1 cellular context compared by ENCODE assay signal in genomic region chr15:63121382-63122001, GRCh38.
TF ChIP-seq lines count a peak whose summit lies in the region.

Gene LACTB, plus strand, starts transcription at chr15:63121861. Its CDS starts 11 bp downstream, at chr15:63121872.

TF ChIP-seq in H1, 55 proteins besides CTCF, POLR2A, EP300 and RAD21:
- TF ChIP-seq MAX (IDR thresholded peaks at IDR 0.05), result 0 out of 2 replicates have a peak, but pooled peaks have one; percentile 26
- TF ChIP-seq ZNF274 (IDR thresholded peaks at IDR 0.05; ENCODE audit: borderline replicate concordance, extremely low read depth, low read length), result no peak
- no peak for TF ChIP-seq SAP30 (IDR thresholded peaks at IDR 0.05; ENCODE audit: insufficient read depth, insufficient replicate concordance, low read length)
- TF ChIP-seq NRF1 (IDR thresholded peaks at IDR 0.05; ENCODE audit: low read depth, low read length), result no peak
- no peak for TF ChIP-seq JUND (IDR thresholded peaks at IDR 0.05; ENCODE audit: low read length)
- no peak for TF ChIP-seq RNF2 (IDR thresholded peaks at IDR 0.05; ENCODE audit: borderline replicate concordance, low read depth, low read length, missing control alignments, poor library complexity, severe bottlenecking)
- TF ChIP-seq SIN3A (conservative IDR thresholded peaks at IDR 0.05 in 1 of 2, IDR thresholded peaks at IDR 0.05 in 1 of 2; ENCODE audit: low read depth in 1 of 2, low read length in 2 of 2), result peak in 1 of 2 experiments; percentile 72; a peak in 1 of 4 replicates
- no peak for TF ChIP-seq ASH2L (IDR thresholded peaks at IDR 0.05; ENCODE audit: low read length)
- TF ChIP-seq RFX5 (IDR thresholded peaks at IDR 0.05; ENCODE audit: borderline replicate concordance, low read depth, low read length), result no peak
- TF ChIP-seq CEBPB (IDR thresholded peaks at IDR 0.05; ENCODE audit: low read depth, low read length), result no peak
- no peak for TF ChIP-seq GABPA (IDR thresholded peaks at IDR 0.05; ENCODE audit: borderline replicate concordance, insufficient read depth, low read length)
- no peak for TF ChIP-seq CHD7 (IDR thresholded peaks at IDR 0.05; ENCODE audit: insufficient replicate concordance, low read length)
- TF ChIP-seq EZH2 (IDR thresholded peaks at IDR 0.05; ENCODE audit: low read depth, low read length, severe bottlenecking), result no peak
- TF ChIP-seq SRF (IDR thresholded peaks at IDR 0.05; ENCODE audit: low read depth, low read length), result peak; percentile 97
- TF ChIP-seq TAF1 (IDR thresholded peaks at IDR 0.05; ENCODE audit: low read depth, low read length), result peak; percentile 47
- TF ChIP-seq MAFK (IDR thresholded peaks at IDR 0.05; ENCODE audit: low read depth, low read length), result no peak
- TF ChIP-seq KDM5A (IDR thresholded peaks at IDR 0.05; ENCODE audit: low read length), result no peak
- no peak for TF ChIP-seq SIRT6 (IDR thresholded peaks at IDR 0.05; ENCODE audit: low read length)
- TF ChIP-seq E2F6 (IDR thresholded peaks at IDR 0.05), result no peak
- TF ChIP-seq GTF2F1 (IDR thresholded peaks at IDR 0.05; ENCODE audit: borderline replicate concordance, low read depth, low read length), result no peak
- no peak for TF ChIP-seq SIX5 (IDR thresholded peaks at IDR 0.05; ENCODE audit: low read depth, low read length)
- TF ChIP-seq ATF3 (IDR thresholded peaks at IDR 0.05; ENCODE audit: insufficient read depth, low read depth, low read length), result no peak
- no peak for TF ChIP-seq TCF12 (IDR thresholded peaks at IDR 0.05; ENCODE audit: low read depth, low read length)
- TF ChIP-seq SP2 (IDR thresholded peaks at IDR 0.05; ENCODE audit: low read length), result no peak
- TF ChIP-seq USF2 (IDR thresholded peaks at IDR 0.05; ENCODE audit: low read length), result no peak
- no peak for TF ChIP-seq JUN (IDR thresholded peaks at IDR 0.05; ENCODE audit: low read depth, low read length)
- TF ChIP-seq KDM4A (IDR thresholded peaks at IDR 0.05; ENCODE audit: low read depth, low read length, severe bottlenecking), result no peak
- no peak for TF ChIP-seq RXRA (IDR thresholded peaks at IDR 0.05; ENCODE audit: insufficient read depth, low read depth, low read length)
- peak; percentile 81 for TF ChIP-seq SP1 (IDR thresholded peaks at IDR 0.05; ENCODE audit: low read depth, low read length)
- 0 out of 4 replicates have a peak, but pooled peaks of 1 of the 2 experiments have one; percentile 58 for TF ChIP-seq HDAC2 (IDR thresholded peaks at IDR 0.05; ENCODE audit: borderline replicate concordance in 1 of 2, low read depth in 2 of 2, low read length in 2 of 2)
- peak; percentile 44; the same call in 1 of the 2 replicates for TF ChIP-seq CREB1 (IDR thresholded peaks at IDR 0.05)
- no peak for TF ChIP-seq CBX8 (IDR thresholded peaks at IDR 0.05; ENCODE audit: borderline replicate concordance, low read depth, low read length)
- no peak for TF ChIP-seq NANOG (IDR thresholded peaks at IDR 0.05; ENCODE audit: insufficient read depth, low read depth, low read length, poor library complexity, severe bottlenecking)
- no peak for TF ChIP-seq BRCA1 (IDR thresholded peaks at IDR 0.05; ENCODE audit: low read depth, low read length)
- 0 out of 2 replicates have a peak, but pooled peaks have one; percentile 4 for TF ChIP-seq SP4 (IDR thresholded peaks at IDR 0.05; ENCODE audit: low read length)
- no peak for TF ChIP-seq HDAC6 (IDR thresholded peaks at IDR 0.05; ENCODE audit: low read depth, low read length)
- no peak for TF ChIP-seq TBP (IDR thresholded peaks at IDR 0.05; ENCODE audit: low read depth, low read length)
- no peak for TF ChIP-seq TEAD4 (IDR thresholded peaks at IDR 0.05; ENCODE audit: low read depth, low read length)
- TF ChIP-seq BCL11A (IDR thresholded peaks at IDR 0.05; ENCODE audit: low read depth in 2 of 2, low read length in 2 of 2), result no peak
- no peak; the same call in 1 of the 2 replicates for TF ChIP-seq POLR2AphosphoS5 (IDR thresholded peaks at IDR 0.05; ENCODE audit: low read depth, low read length)
- peak; percentile 45; the same call in 1 of the 2 replicates for TF ChIP-seq EGR1 (IDR thresholded peaks at IDR 0.05; ENCODE audit: borderline replicate concordance, low read depth, low read length)
- TF ChIP-seq CBX5 (IDR thresholded peaks at IDR 0.05; ENCODE audit: low read depth, low read length), result no peak
- TF ChIP-seq CHD2 (IDR thresholded peaks at IDR 0.05; ENCODE audit: low read length), result no peak
- peak; percentile 14; the same call in 1 of the 2 replicates for TF ChIP-seq PHF8 (conservative IDR thresholded peaks at IDR 0.05; ENCODE audit: low read depth, low read length)
- no peak for TF ChIP-seq TAF7 (optimal IDR thresholded peaks at IDR 0.05; ENCODE audit: borderline replicate concordance, low read depth, low read length)
- no peak for TF ChIP-seq ATF2 (IDR thresholded peaks at IDR 0.05; ENCODE audit: low read length)
- no peak for TF ChIP-seq FOSL1 (IDR thresholded peaks at IDR 0.05; ENCODE audit: insufficient read depth, low read depth, low read length)
- no peak for TF ChIP-seq POU5F1 (IDR thresholded peaks at IDR 0.05; ENCODE audit: low read depth, low read length)
- peak; percentile 11; the same call in 1 of the 2 replicates for TF ChIP-seq YY1 (IDR thresholded peaks at IDR 0.05; ENCODE audit: low read depth, low read length)
- TF ChIP-seq CHD1 (IDR thresholded peaks at IDR 0.05; ENCODE audit: low read depth, low read length), result no peak
- TF ChIP-seq KDM1A (IDR thresholded peaks at IDR 0.05; ENCODE audit: borderline replicate concordance, low read length), result no peak
- TF ChIP-seq CTBP2 (IDR thresholded peaks at IDR 0.05; ENCODE audit: borderline replicate concordance, insufficient read depth, insufficient read length, low read length), result no peak
- TF ChIP-seq BACH1 (IDR thresholded peaks at IDR 0.05; ENCODE audit: low read length), result no peak
- no peak for TF ChIP-seq RBBP5 (IDR thresholded peaks at IDR 0.05; ENCODE audit: borderline replicate concordance, low read depth, low read length)
- TF ChIP-seq SUZ12 (IDR thresholded peaks at IDR 0.05; ENCODE audit: low read length), result no peak
